19 cellular contexts compared by ENCODE assay signal in the genomic region with DNA sequence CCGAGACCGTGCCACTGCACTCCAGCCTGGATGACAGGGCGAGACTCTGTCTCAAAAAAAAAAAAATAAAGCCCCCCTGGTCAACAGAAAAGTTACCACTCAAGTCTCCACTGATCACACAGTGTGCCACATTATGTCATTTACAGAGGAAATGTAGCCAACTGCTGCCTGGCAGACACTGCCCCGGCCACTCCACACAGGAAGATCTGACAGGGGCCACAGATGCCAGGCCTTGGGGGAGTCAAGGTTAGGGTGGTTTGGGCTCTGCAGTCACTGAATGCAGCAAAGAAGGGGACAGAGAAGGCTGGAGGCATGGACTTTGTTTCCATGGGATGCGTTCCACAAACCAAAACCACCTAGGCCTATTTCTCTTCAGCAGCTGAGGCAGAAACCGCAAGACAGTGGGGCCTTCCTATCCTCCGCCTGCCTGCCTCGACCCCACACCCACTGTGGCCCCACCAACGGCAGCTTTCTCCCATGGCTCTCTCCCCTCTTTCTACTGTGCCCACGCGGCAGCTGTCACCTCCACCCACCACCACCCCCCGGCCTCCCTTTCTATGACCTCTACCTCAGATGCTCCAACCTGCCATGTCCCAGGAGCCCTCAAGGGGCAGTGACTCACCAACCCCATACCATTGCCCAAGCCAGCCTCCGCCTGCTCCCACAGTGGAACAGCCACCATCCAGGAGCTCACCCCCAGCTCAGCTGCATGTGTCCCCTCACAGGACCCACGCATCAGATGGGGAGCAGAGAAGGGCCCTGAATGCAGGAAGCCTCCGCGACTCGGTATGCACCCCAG. TPM values are rescaled to one million over a fixed set of nuclear protein-coding genes. Genes with fewer than 3 reads are reported as not detected.
A peak's percentile ranks its signal among the peaks of the same experiment; 100 is the strongest.
DNase-seq lines count a peak whose midpoint lies in the region; TF ChIP-seq lines count a peak whose summit lies in the region.
"Had no signal": no experiment of that assay in that cellular context is flagged by ENCODE, and none has a peak within 500 bp of the region (broad histone marks: within the 10 kb centered on the region; RNA-seq: fewer than 3 reads in every experiment).

No MANE protein-coding gene starts in this region.

- H3K36me3 Mint-ChIP-seq in MCF 10A (ENCODE audit: insufficient read depth, unreplicated experiment), result peaks cover 52% of the 10 kb centered on the region

- DNase-seq in MCF 10A (ENCODE audit: unreplicated experiment) (peak; percentile 49), breast epithelium (ENCODE audit: low spot score in 2 of 2) (no peak), NB4 (ENCODE audit: low read depth) (peak; percentile 80), fibroblast of mammary gland (ENCODE audit: low read depth) (peak; percentile 68), suprapubic skin (ENCODE audit: low spot score in 2 of 2) (peak in 1 of 2 donors; percentile 60), T-helper 9 cell (no peak), foreskin fibroblast (no peak), activated T-cell treated with anti-CD3 and anti-CD28 coated beads for 4 hours (no peak)
- DNase-seq: activated CD4-positive, alpha-beta T cell treated with anti-CD3 and anti-CD28 coated beads, Interleukin-2, amount 50 U/mL, for 48 hours; activated T-cell treated with anti-CD3 and anti-CD28 coated beads, Interleukin-2, amount 50 U/mL, for 4 hours; central memory CD4-positive, alpha-beta T cell; effector memory CD4-positive, alpha-beta T cell; KBM-7; NCI-H2171; PC-3; stimulated activated CD4-positive, alpha-beta T cell treated with anti-CD3 and anti-CD28 coated beads, Interleukin-1b, Interleukin-23, amount 100 ng/mL, for 48 hours; substantia nigra had no signal

- no TSS peak for BruUV-seq in MCF 10A (replicated peaks; lab: Mats Ljungman, UMichigan)

- H3K27me3 Mint-ChIP-seq in MCF 10A (ENCODE audit: insufficient read depth, unreplicated experiment), result no peaks in the 10 kb centered on the region
- H3K27me3 Mint-ChIP-seq: activated naive CD8-positive, alpha-beta T cell treated with anti-CD3 and anti-CD28 coated beads, Interleukin-2, amount 10 ng/mL, durations not matched to agents 7 days and 5 days had no signal

- CTCF ChIA-PET in MCF 10A (lab: Yijun Ruan, JAX), result interaction anchor here (0.5 to 0.7 kb wide), 3 partner anchors 45 to 337 kb away, joined by 3 to 4 read pairs (median 3); no protein-coding TSS in a partner anchor

- no peaks in the 10 kb centered on the region for H3K27me3 ChIP-seq in breast epithelium
- H3K27me3 ChIP-seq in suprapubic skin, result no peaks in the 10 kb centered on the region

- H3K4me1 ChIP-seq in breast epithelium (no peaks in the 10 kb centered on the region), suprapubic skin (peaks cover 92% of the 10 kb centered on the region)

- H3K4me3 ChIP-seq in breast epithelium (no peak overlapping the region), NB4 (ENCODE audit: low read depth, low read length) (no peak overlapping the region), fibroblast of mammary gland (ENCODE audit: control insufficient read depth, low read depth, low read length) (no peak overlapping the region), suprapubic skin (no peak overlapping the region), foreskin fibroblast (ENCODE audit: low read depth in 1 of 2, low read length in 2 of 2) (no peak overlapping the region)
- H3K4me3 ChIP-seq: SK-N-MC had no signal

- POLR2A ChIA-PET in MCF 10A (lab: Yijun Ruan, JAX), result interaction anchor here (1.1 kb wide), 1 partner anchor 13 kb away, joined by 3 read pairs; the partner anchor contains the start of gene IPPK

- no peaks in the 10 kb centered on the region for H3K36me3 ChIP-seq in breast epithelium
- H3K36me3 ChIP-seq in suprapubic skin, result peaks cover 10% of the 10 kb centered on the region

- 91% methylated on average over 17 of the region's 17 CpGs for WGBS in suprapubic skin

- H3K27ac ChIP-seq in breast epithelium, result no peak overlapping the region
- H3K27ac ChIP-seq in suprapubic skin, result peak overlapping the region; percentile 96
- H3K27ac ChIP-seq: SK-N-MC had no signal

- intact Hi-C loops in MCF 10A (cut with micrococcal nuclease), result no loop called here
- intact Hi-C loops in breast epithelium (cut with DNase I; ENCODE audit: low total_unique reads), result no loop called here

- TF ChIP-seq POLR2A in breast epithelium (IDR thresholded peaks at IDR 0.05) (no peak), NB4 (IDR thresholded peaks at IDR 0.05; ENCODE audit: extremely low read depth, insufficient read length) (no peak), suprapubic skin (IDR thresholded peaks at IDR 0.05) (no peak)

- H3K9me3 Mint-ChIP-seq in MCF 10A (ENCODE audit: unreplicated experiment), result no peaks in the 10 kb centered on the region
- H3K9me3 Mint-ChIP-seq: activated naive CD8-positive, alpha-beta T cell treated with anti-CD3 and anti-CD28 coated beads, Interleukin-2, amount 10 ng/mL, durations not matched to agents 7 days and 5 days; activated T-cell treated with anti-CD3 and anti-CD28 coated beads, Interleukin-2, amount 50 U/mL, for 4 hours had no signal

- TF ChIP-seq EP300 in suprapubic skin (IDR thresholded peaks at IDR 0.05), result no peak

- no peak overlapping the region for H3K4me3 Mint-ChIP-seq in MCF 10A (ENCODE audit: unreplicated experiment)
- H3K4me3 Mint-ChIP-seq: activated naive CD8-positive, alpha-beta T cell treated with anti-CD3 and anti-CD28 coated beads, Interleukin-2, amount 10 ng/mL, durations not matched to agents 7 days and 5 days; activated T-cell treated with anti-CD3 and anti-CD28 coated beads, Interleukin-2, amount 50 U/mL, for 4 hours had no signal

- H3K27ac Mint-ChIP-seq in MCF 10A (ENCODE audit: low read depth, unreplicated experiment), result peak overlapping the region; percentile 81
- H3K27ac Mint-ChIP-seq: activated naive CD8-positive, alpha-beta T cell treated with anti-CD3 and anti-CD28 coated beads, Interleukin-2, amount 10 ng/mL, durations not matched to agents 7 days and 5 days had no signal

- H3K4me1 Mint-ChIP-seq in MCF 10A (ENCODE audit: insufficient read depth, unreplicated experiment), result peaks cover 36% of the 10 kb centered on the region

- H3K9me3 ChIP-seq in breast epithelium (no peaks in the 10 kb centered on the region), suprapubic skin (no peaks in the 10 kb centered on the region)

- TF ChIP-seq CTCF in MCF 10A (IDR thresholded peaks at IDR 0.05; ENCODE audit: unreplicated experiment), result no peak
- no peak for TF ChIP-seq CTCF in breast epithelium (IDR thresholded peaks at IDR 0.05)
- peak; percentile 16 for TF ChIP-seq CTCF in NB4 (IDR thresholded peaks at IDR 0.05; ENCODE audit: low read depth, low read length)
- TF ChIP-seq CTCF in fibroblast of mammary gland (conservative IDR thresholded peaks at IDR 0.05; ENCODE audit: control insufficient read depth, insufficient read depth, low read depth, low read length), result no peak
- TF ChIP-seq CTCF in suprapubic skin (IDR thresholded peaks at IDR 0.05), result no peak
- no peak for TF ChIP-seq CTCF in foreskin fibroblast (IDR thresholded peaks at IDR 0.05; ENCODE audit: low read depth, low read length)

RNA-seq across cellular contexts. Expression of gene IPPK, which starts 12.4 kb away (rescaled TPM):
- total RNA-seq in MCF 10A (2022) (16.3 and 16.6 TPM in 2 replicates), breast epithelium (10 to 100 TPM in 2 of 3 donors, 1 to 10 TPM in 1; 5.8 to 22.8 (median 12.1) TPM), suprapubic skin (10 to 100 TPM; 45.0 to 53.6 (median 50.0) TPM)

Comparison
In these comparisons a context has a peak if more than half of its experiments do, and no peak if none do; other contexts are left out.
1. DNase-seq: peak in MCF 10A (single experiment), NB4 (single experiment) and fibroblast of mammary gland (single experiment); none in breast epithelium (0 of 2), T-helper 9 cell (single experiment), foreskin fibroblast (0 of 2) and activated T-cell treated with anti-CD3 and anti-CD28 coated beads for 4 hours (single experiment).